ENCODE assay signal across 9 cellular contexts in genomic region chr17:35087731-35088646, GRCh38. TPM values are rescaled to one million over a fixed set of nuclear protein-coding genes. Genes with fewer than 3 reads are reported as not detected.
DNase-seq lines count a peak whose midpoint lies in the region; ATAC-seq and TF ChIP-seq lines count a peak whose summit lies in the region.
"Had no signal": no experiment of that assay in that cellular context is flagged by ENCODE, and none has a peak within 500 bp of the region (broad histone marks: within the 10 kb centered on the region; RNA-seq: fewer than 3 reads in every experiment).

No MANE protein-coding gene starts in this region.

- H3K4me1 ChIP-seq in SJSA1 (replicated peaks) (peaks cover 46% of the 10 kb centered on the region), hepatocyte (ENCODE audit: insufficient read depth) (peaks cover 7% of the 10 kb centered on the region)

- H3K9me3 ChIP-seq in SJSA1 (replicated peaks) (0 out of 2 replicates have a peak, but pooled peaks cover 4% of the 10 kb centered on the region), hepatocyte (ENCODE audit: low read depth) (no peaks in the 10 kb centered on the region)

- peak overlapping the region; percentile 62 for H2AFZ ChIP-seq in hepatocyte

- 0 out of 2 replicates have a peak, but pooled peaks cover 3% of the 10 kb centered on the region for H3K36me3 ChIP-seq in SJSA1
- no peaks in the 10 kb centered on the region for H3K36me3 ChIP-seq in hepatocyte (replicated peaks; ENCODE audit: insufficient read depth, low read depth)

- no peaks in the 10 kb centered on the region for H3K27me3 ChIP-seq in SJSA1 (replicated peaks)
- H3K27me3 ChIP-seq in hepatocyte = no peaks in the 10 kb centered on the region

- in situ Hi-C loops in astrocyte of the spinal cord (cut with HindIII; ENCODE audit: low sequenced_read_pairs) = no loop called here

- H3K9me2 ChIP-seq in hepatocyte (replicated peaks; ENCODE audit: insufficient read depth) = no peaks in the 10 kb centered on the region

- H3K27ac ChIP-seq in SJSA1 (peak overlapping the region; percentile 72), hepatocyte (peak overlapping the region; percentile 98)

- H3K4me2 ChIP-seq in hepatocyte = peak overlapping the region; percentile 85

- peaks cover 41% of the 10 kb centered on the region for H3K79me2 ChIP-seq in hepatocyte

- DNase-seq in NCI-H1105 treated with DMSO at 0.1 percent for 48 hours (lab: John Stamatoyannopoulos, UW) (peak; percentile 13), NCI-H1105 (lab: John Stamatoyannopoulos, UW) (no peak), SJSA1 (ENCODE audit: low read depth in 1 of 2, low spot score in 2 of 2) (peak in 1 of 2 experiments; percentile 56), astrocyte of the spinal cord (ENCODE audit: low read depth, low spot score) (peak; percentile 53), hepatocyte (ENCODE audit: low spot score) (peak; percentile 71), posterior cingulate gyrus (peak; percentile 58 to 94 (median 70))

- 8% methylated on average over 22 of the region's 22 CpGs for WGBS in hepatocyte (ENCODE audit: low lambda C conversion rate, missing lambda C conversion rate)

- peak; percentile 5 for ATAC-seq in HG02973 (IDR thresholded peaks at IDR 0.05; ENCODE audit: unreplicated experiment)
- no peak for ATAC-seq in GM18858 (IDR thresholded peaks at IDR 0.05; ENCODE audit: unreplicated experiment)

- H3K4me3 ChIP-seq in SJSA1 (peak overlapping the region; percentile 85), astrocyte of the spinal cord (ENCODE audit: low read depth, low read length) (peak overlapping the region; percentile 81), hepatocyte (peak overlapping the region; percentile 78)

- intact Hi-C loops in posterior cingulate gyrus (cut with DNase I) = no loop called here

- TF ChIP-seq CTCF in astrocyte of the spinal cord (IDR thresholded peaks at IDR 0.05; ENCODE audit: low read depth, low read length) (no peak), hepatocyte (IDR thresholded peaks at IDR 0.05; ENCODE audit: poor library complexity) (no peak)

- H4K20me1 ChIP-seq in hepatocyte (ENCODE audit: insufficient read depth, poor library complexity, severe bottlenecking) = no peaks in the 10 kb centered on the region

RNA-seq across cellular contexts. Expression of gene RFFL, which starts 24.5 kb away (rescaled TPM):
- 8.2 and 25.7 TPM in 2 replicates for total RNA-seq in SJSA1 (2014; rRNA removed; shearing (Covaris generic))
- 22.7 and 22.9 TPM in 2 replicates for total RNA-seq in hepatocyte
- polyA plus RNA-seq in hepatocyte = 12.9 and 14.0 TPM in 2 replicates

RNA-seq across cellular contexts. Expression of gene RAD51D, which starts 31.7 kb away (rescaled TPM):
- 13.7 and 16.9 TPM in 2 replicates for total RNA-seq in SJSA1 (2014; rRNA removed; shearing (Covaris generic))
- 4.8 and 7.1 TPM in 2 replicates for total RNA-seq in hepatocyte
- polyA plus RNA-seq in hepatocyte = 9.5 and 9.9 TPM in 2 replicates

RNA-seq across cellular contexts. Expression of gene FNDC8, which starts 33.4 kb away (rescaled TPM):
- total RNA-seq in SJSA1 (2014; rRNA removed; shearing (Covaris generic)) = not detected in 2 replicates
- total RNA-seq in hepatocyte = not detected in 2 replicates
- polyA plus RNA-seq in hepatocyte = not detected in 2 replicates
- total RNA-seq: glomerular endothelial cell had no signal

RNA-seq across cellular contexts. Expression of gene NLE1, which starts 54.1 kb away (rescaled TPM):
- total RNA-seq in SJSA1 (2014; rRNA removed; shearing (Covaris generic)) = 19.2 and 21.3 TPM in 2 replicates
- 10.9 and 12.7 TPM in 2 replicates for total RNA-seq in hepatocyte
- 3.9 and 6.7 TPM in 2 replicates for polyA plus RNA-seq in hepatocyte

RNA-seq across cellular contexts. Expression of gene UNC45B, which starts 59.6 kb away (rescaled TPM):
- not detected in 2 replicates for total RNA-seq in SJSA1 (2014; rRNA removed; shearing (Covaris generic))
- total RNA-seq in hepatocyte = 0.20 TPM in 1 of 2 replicates, not detected in the other
- polyA plus RNA-seq in hepatocyte = not detected in 2 replicates
